Comparison of ENCODE assay signal across 8 cellular contexts in genomic region chr6:135180458-135181332, GRCh38. TPM values are rescaled to one million over a fixed set of nuclear protein-coding genes. Genes with fewer than 3 reads are reported as not detected.
DNase-seq lines count a peak whose midpoint lies in the region; ATAC-seq and TF ChIP-seq lines count a peak whose summit lies in the region.

TSS of gene MYB (plus strand) at chr6:135181308. CDS start at chr6:135181514, 206 bp downstream.

- no peaks in the 10 kb centered on the region for H3K4me1 ChIP-seq in PC-3 (ENCODE audit: insufficient read depth, low read length)
- H3K4me1 ChIP-seq in esophagus squamous epithelium, result peaks cover 3 to 56% (median 22%) of the 10 kb centered on the region in 3 donors
- peaks cover 11 to 27% of the 10 kb centered on the region in 2 donors for H3K4me1 ChIP-seq in thoracic aorta (ENCODE audit: control insufficient read depth in 1 of 2, low read depth in 2 of 2)

- peak within 1 kb of the TSS; percentile 93 for H3K4me2 ChIP-seq in PC-3 (ENCODE audit: low read length)

- H3K9ac ChIP-seq in PC-3 (ENCODE audit: low read length), result peak within 1 kb of the TSS; percentile 58

- no peaks in the 10 kb centered on the region for H3F3A ChIP-seq in PC-3 (ENCODE audit: low read length, unreplicated experiment)

- H3K4me3 ChIP-seq in PC-3 (ENCODE audit: low read length) (peak within 1 kb of the TSS; percentile 78), esophagus squamous epithelium (peak within 1 kb of the TSS; percentile 43 to 79 (median 62)), thoracic aorta (peak within 1 kb of the TSS; percentile 80)

- POLR2A ChIA-PET in PC-3 (lab: Charles Lee; ENCODE audit: unreplicated experiment), result no interaction called here

- peaks cover 64% of the 10 kb centered on the region for H3K27me3 Mint-ChIP-seq in nephron (ENCODE audit: low read depth)

- H3K27ac ChIP-seq in PC-3 (ENCODE audit: low read length), result no peak within 1 kb of the TSS
- H3K27ac ChIP-seq in esophagus squamous epithelium, result peak within 1 kb of the TSS; percentile 36 to 80 (median 64)
- H3K27ac ChIP-seq in thoracic aorta, result no peak within 1 kb of the TSS

- ATAC-seq in GM21737 (IDR thresholded peaks at IDR 0.05; ENCODE audit: unreplicated experiment), result peak; percentile 27
- peak; percentile 45 for ATAC-seq in PC-3
- no peak for ATAC-seq in thoracic aorta (ENCODE audit: insufficient number of reproducible peaks, low FRiP score, low read depth)

- no peaks in the 10 kb centered on the region for H3K9me2 ChIP-seq in PC-3 (replicated peaks; ENCODE audit: low read length)

- H2AFZ ChIP-seq in PC-3 (ENCODE audit: low read length), result peak within 1 kb of the TSS; percentile 91

- H3K27ac Mint-ChIP-seq in nephron, result peak within 1 kb of the TSS in 1 of 3 experiments; percentile 14

- TF ChIP-seq POLR2A in esophagus squamous epithelium (IDR thresholded peaks at IDR 0.05), result no peak

- H4K20me1 ChIP-seq in PC-3 (ENCODE audit: low read length), result no peaks in the 10 kb centered on the region

- 0% methylated on average over 7 to 19 of the region's 83 CpGs for WGBS in esophagus squamous epithelium, 2 donors

- no peaks in the 10 kb centered on the region for H3K79me2 ChIP-seq in PC-3 (ENCODE audit: low read length)

- no peaks in the 10 kb centered on the region for H3K36me3 Mint-ChIP-seq in nephron (ENCODE audit: low read depth)

- no peaks in the 10 kb centered on the region for H3K27me3 ChIP-seq in PC-3 (ENCODE audit: low read length)
- H3K27me3 ChIP-seq in esophagus squamous epithelium, result peaks cover 0 to 26% (median 2%) of the 10 kb centered on the region in 4 donors
- H3K27me3 ChIP-seq in thoracic aorta (replicated peaks; ENCODE audit: insufficient read depth), result no peaks in the 10 kb centered on the region

- no peaks in the 10 kb centered on the region for H3K9me3 Mint-ChIP-seq in nephron

- H3K36me3 ChIP-seq in PC-3 (ENCODE audit: low read depth, low read length) (no peaks in the 10 kb centered on the region), esophagus squamous epithelium (no peaks in the 10 kb centered on the region), thoracic aorta (no peaks in the 10 kb centered on the region)

- no peaks in the 10 kb centered on the region for H3K9me3 ChIP-seq in PC-3 (ENCODE audit: low read length)
- H3K9me3 ChIP-seq in esophagus squamous epithelium, result no peaks in the 10 kb centered on the region
- H3K9me3 ChIP-seq in thoracic aorta, result no peaks in the 10 kb centered on the region

- H3K4me3 Mint-ChIP-seq in nephron, result peak within 1 kb of the TSS; percentile 81 to 91 (median 85)

- TF ChIP-seq CTCF in PC-3 (conservative IDR thresholded peaks at IDR 0.05; ENCODE audit: low read depth, low read length), result no peak
- peak in 1 of 6 experiments; percentile 31 for TF ChIP-seq CTCF in esophagus squamous epithelium (IDR thresholded peaks at IDR 0.05)
- TF ChIP-seq CTCF in nephron (IDR thresholded peaks at IDR 0.05; ENCODE audit: unreplicated experiment in 3 of 3), result no peak
- no peak for TF ChIP-seq CTCF in thoracic aorta (IDR thresholded peaks at IDR 0.05)

- intact Hi-C loops in PC-3 (cut with micrococcal nuclease) (loop anchor here (5.0 kb wide), 1 partner anchor 77 kb away; no protein-coding TSS in a partner anchor), esophagus squamous epithelium (cut with DNase I) (no loop called here)

- CTCF ChIA-PET in PC-3 (lab: Charles Lee), result interaction anchor here (0.5 to 1.0 kb wide), 3 partner anchors 33 to 181 kb away, joined by 3 to 4 read pairs (median 3); no protein-coding TSS in a partner anchor

- BruUV-seq in PC-3 (replicated peaks; lab: Mats Ljungman, UMichigan), result no TSS peak

- peaks cover 19% of the 10 kb centered on the region for H3K4me1 Mint-ChIP-seq in nephron

- DNase-seq in DMS79 (lab: John Stamatoyannopoulos, UW) (peak; percentile 64), KG1 (lab: John Stamatoyannopoulos, UW) (peak; percentile 47), PC-3 (peak; percentile 75), activated T-cell treated with anti-CD3 and anti-CD28 coated beads for 24 hours (ENCODE audit: low read depth) (peak; percentile 64), esophagus squamous epithelium (lab: John Stamatoyannopoulos, UW) (no peak), thoracic aorta (ENCODE audit: low spot score) (no peak)

RNA-seq across cellular contexts. Expression of gene MYB, which starts in this region (rescaled TPM):
- 1.4 and 4.4 TPM in 2 replicates for total RNA-seq in PC-3 (2014; rRNA removed)
- total RNA-seq in esophagus squamous epithelium, result 1 to 10 TPM; 2.6 to 6.9 (median 3.1) TPM
- not detected for total RNA-seq in thoracic aorta

Comparison
In these comparisons a context has a peak if more than half of its experiments do, and no peak if none do; other contexts are left out.
1. DNase-seq: peak in DMS79 (single experiment), KG1 (single experiment), PC-3 (single experiment) and activated T-cell treated with anti-CD3 and anti-CD28 coated beads for 24 hours (single experiment); none in esophagus squamous epithelium (single experiment) and thoracic aorta (single experiment).
2. H3K27ac ChIP-seq: peak in esophagus squamous epithelium (4 of 4); none in PC-3 (single experiment) and thoracic aorta (0 of 2).
3. Peak in every context shown above with its lines, with median percentiles within 50 percentile points of each other: H3K4me3 ChIP-seq.